ENCODE assay signal across 8 cellular contexts in genomic region chr6:121436966-121437756, GRCh38. TPM values are rescaled to one million over a fixed set of nuclear protein-coding genes. Genes with fewer than 3 reads are reported as not detected.
DNase-seq lines count a peak whose midpoint lies in the region; ATAC-seq and TF ChIP-seq lines count a peak whose summit lies in the region.

No MANE protein-coding gene starts in this region.

- no peaks in the 10 kb centered on the region for H3K36me3 Mint-ChIP-seq in activated CD4-positive, alpha-beta T cell treated with anti-CD3 and anti-CD28 coated beads, Interleukin-2, amount 10 ng/mL, durations not matched to agents 7 days and 5 days (ENCODE audit: low read depth)
- H3K36me3 Mint-ChIP-seq in type B pancreatic cell = peaks cover 6% of the 10 kb centered on the region

- peak overlapping the region; percentile 47 for H3K9ac ChIP-seq in mucosa of stomach (ENCODE audit: low read length)

- peaks cover 37% of the 10 kb centered on the region for H3K27me3 Mint-ChIP-seq in activated CD4-positive, alpha-beta T cell treated with anti-CD3 and anti-CD28 coated beads, Interleukin-2, amount 10 ng/mL, durations not matched to agents 7 days and 5 days
- H3K27me3 Mint-ChIP-seq in type B pancreatic cell = peaks cover 5% of the 10 kb centered on the region

- 1% methylated on average over 41 of the region's 41 CpGs for WGBS in esophagus, 2 donors

- H3K9me2 ChIP-seq in OCI-LY7 (ENCODE audit: insufficient read depth, low read length) = no peaks in the 10 kb centered on the region

- CTCF ChIA-PET in activated CD4-positive, alpha-beta T cell treated with anti-CD3 and anti-CD28 coated beads, Interleukin-2, amount 10 ng/mL, durations not matched to agents 7 days and 5 days (lab: Charles Lee) = no interaction called here
- CTCF ChIA-PET in OCI-LY7 (lab: Charles Lee; ENCODE audit: unreplicated experiment) = no interaction called here

- no peaks in the 10 kb centered on the region for H3K79me2 ChIP-seq in OCI-LY7 (ENCODE audit: insufficient read depth, low read depth, low read length)

- intact Hi-C loops in OCI-LY7 (cut with micrococcal nuclease; ENCODE audit: unreplicated experiment) = no loop called here

- H3K27me3 ChIP-seq in esophagus (ENCODE audit: control insufficient read depth in 1 of 2, insufficient read depth in 2 of 2, low read length in 2 of 2) = no peaks in the 10 kb centered on the region
- H3K27me3 ChIP-seq in mucosa of stomach (ENCODE audit: control insufficient read depth, insufficient read depth, low read length) = peaks cover 22% of the 10 kb centered on the region

- DNase-seq in HFF-Myc (ENCODE audit: extremely low read depth, low read depth) (no peak), type B pancreatic cell (ENCODE audit: extremely low spot score, unreplicated experiment) (peak; percentile 79), OCI-LY7 (ENCODE audit: low spot score) (no peak), AML-193 (lab: John Stamatoyannopoulos, UW) (no peak)
- DNase-seq in activated CD4-positive, alpha-beta T cell treated with anti-CD3 and anti-CD28 coated beads, Interleukin-2, amount 10 ng/mL, durations not matched to agents 7 days and 5 days = peak; percentile 6

- H3K4me3 ChIP-seq in HFF-Myc (replicated peaks; ENCODE audit: low read depth, low read length) = peak overlapping the region; percentile 89
- peak overlapping the region; percentile 60 to 93 for H3K4me3 ChIP-seq in esophagus (ENCODE audit: low read depth in 1 of 2, low read length in 2 of 2)
- peak overlapping the region; percentile 14 for H3K4me3 ChIP-seq in mucosa of stomach (ENCODE audit: low read length)
- no peak overlapping the region for H3K4me3 ChIP-seq in OCI-LY7 (ENCODE audit: low read depth, low read length, poor library complexity, severe bottlenecking)

- H3K27ac Mint-ChIP-seq in activated CD4-positive, alpha-beta T cell treated with anti-CD3 and anti-CD28 coated beads, Interleukin-2, amount 10 ng/mL, durations not matched to agents 7 days and 5 days = no peak overlapping the region
- H3K27ac Mint-ChIP-seq in type B pancreatic cell = peak overlapping the region; percentile 89

- TF ChIP-seq CTCF in HFF-Myc (IDR thresholded peaks at IDR 0.05; ENCODE audit: low read depth, low read length, missing control alignments) = no peak
- no peak for TF ChIP-seq CTCF in type B pancreatic cell (conservative IDR thresholded peaks at IDR 0.05)
- no peak for TF ChIP-seq CTCF in OCI-LY7 (conservative IDR thresholded peaks at IDR 0.05; ENCODE audit: low read length)

- no peak for ATAC-seq in HG03135 (IDR thresholded peaks at IDR 0.05; ENCODE audit: unreplicated experiment)

- no peak overlapping the region for H2AFZ ChIP-seq in OCI-LY7 (ENCODE audit: low read length)

- H3K9me3 ChIP-seq in esophagus (ENCODE audit: control insufficient read depth in 2 of 2, insufficient read depth in 1 of 2, low read depth in 1 of 2, low read length in 1 of 2) = no peaks in the 10 kb centered on the region
- no peaks in the 10 kb centered on the region for H3K9me3 ChIP-seq in mucosa of stomach (ENCODE audit: control insufficient read depth, low read length)
- no peaks in the 10 kb centered on the region for H3K9me3 ChIP-seq in OCI-LY7 (ENCODE audit: low read length)

- BruUV-seq in OCI-LY7 (replicated peaks; lab: Mats Ljungman, UMichigan) = no TSS peak

- peak overlapping the region; percentile 76 for H3K4me3 Mint-ChIP-seq in activated CD4-positive, alpha-beta T cell treated with anti-CD3 and anti-CD28 coated beads, Interleukin-2, amount 10 ng/mL, durations not matched to agents 7 days and 5 days
- peak overlapping the region; percentile 96 for H3K4me3 Mint-ChIP-seq in type B pancreatic cell

- peaks cover 20% of the 10 kb centered on the region for H3K4me1 Mint-ChIP-seq in activated CD4-positive, alpha-beta T cell treated with anti-CD3 and anti-CD28 coated beads, Interleukin-2, amount 10 ng/mL, durations not matched to agents 7 days and 5 days
- H3K4me1 Mint-ChIP-seq in type B pancreatic cell (ENCODE audit: unreplicated experiment) = peaks cover 23% of the 10 kb centered on the region

- no peaks in the 10 kb centered on the region for H3K9me3 Mint-ChIP-seq in activated CD4-positive, alpha-beta T cell treated with anti-CD3 and anti-CD28 coated beads, Interleukin-2, amount 10 ng/mL, durations not matched to agents 7 days and 5 days
- no peaks in the 10 kb centered on the region for H3K9me3 Mint-ChIP-seq in type B pancreatic cell

- H4K20me1 ChIP-seq in OCI-LY7 (ENCODE audit: insufficient read depth, low read length) = no peaks in the 10 kb centered on the region

- H3K36me3 ChIP-seq in esophagus (ENCODE audit: control insufficient read depth in 2 of 2, insufficient read depth in 2 of 2, low read length in 1 of 2) (no peaks in the 10 kb centered on the region), mucosa of stomach (ENCODE audit: control insufficient read depth, insufficient read depth, low read length) (no peaks in the 10 kb centered on the region), OCI-LY7 (ENCODE audit: insufficient read depth, low read length) (no peaks in the 10 kb centered on the region)

- H3K27ac ChIP-seq in esophagus (ENCODE audit: low read depth in 2 of 2, low read length in 1 of 2) (peak overlapping the region; percentile 80 to 94), OCI-LY7 (ENCODE audit: low read depth, low read length, poor library complexity, severe bottlenecking) (no peak overlapping the region)

- no peak overlapping the region for H3K4me2 ChIP-seq in OCI-LY7 (ENCODE audit: low read length)

- H3K4me1 ChIP-seq in esophagus (ENCODE audit: control insufficient read depth in 2 of 2, insufficient read depth in 2 of 2, low read length in 1 of 2) = peaks cover 0 to 2% of the 10 kb centered on the region in 2 donors
- H3K4me1 ChIP-seq in mucosa of stomach (ENCODE audit: control insufficient read depth, insufficient read depth, low read length) = no peaks in the 10 kb centered on the region
- H3K4me1 ChIP-seq in OCI-LY7 (ENCODE audit: insufficient read depth, low read length, poor library complexity, severe bottlenecking) = no peaks in the 10 kb centered on the region

- POLR2A ChIA-PET in activated CD4-positive, alpha-beta T cell treated with anti-CD3 and anti-CD28 coated beads, Interleukin-2, amount 10 ng/mL, durations not matched to agents 7 days and 5 days (lab: Charles Lee) = no interaction called here
- POLR2A ChIA-PET in OCI-LY7 (lab: Charles Lee) = no interaction called here

RNA-seq across cellular contexts. Expression of gene GJA1, which starts 1.7 kb away (rescaled TPM):
- not detected for total RNA-seq in activated CD4-positive, alpha-beta T cell treated with anti-CD3 and anti-CD28 coated beads, Interleukin-2, amount 10 ng/mL, durations not matched to agents 7 days and 5 days
- 10 to 100 TPM; 21.5 to 76.7 TPM for polyA plus RNA-seq in esophagus
- total RNA-seq in type B pancreatic cell (ENCODE audit: low replicate concordance) (90.7 and 190 TPM in 2 replicates), OCI-LY7 (2022) (not detected in 2 replicates)
- total RNA-seq in OCI-LY7 (2014; rRNA removed; shearing (Covaris generic)) = not detected in 2 replicates

Comparison
In these comparisons a context has a peak if more than half of its experiments do, and no peak if none do; other contexts are left out.
1. DNase-seq: peak in activated CD4-positive, alpha-beta T cell treated with anti-CD3 and anti-CD28 coated beads, Interleukin-2, amount 10 ng/mL, durations not matched to agents 7 days and 5 days (single experiment) and type B pancreatic cell (single experiment); none in HFF-Myc (single experiment), OCI-LY7 (single experiment) and AML-193 (0 of 2).
2. RNA of gene GJA1, which starts 1.7 kb away (total RNA-seq): 90.7 to 190 TPM in type B pancreatic cell; not detected in activated CD4-positive, alpha-beta T cell treated with anti-CD3 and anti-CD28 coated beads, Interleukin-2, amount 10 ng/mL, durations not matched to agents 7 days and 5 days and not detected in OCI-LY7; every median in the first group is over 10 times any median in the second.